In the genomic region with DNA sequence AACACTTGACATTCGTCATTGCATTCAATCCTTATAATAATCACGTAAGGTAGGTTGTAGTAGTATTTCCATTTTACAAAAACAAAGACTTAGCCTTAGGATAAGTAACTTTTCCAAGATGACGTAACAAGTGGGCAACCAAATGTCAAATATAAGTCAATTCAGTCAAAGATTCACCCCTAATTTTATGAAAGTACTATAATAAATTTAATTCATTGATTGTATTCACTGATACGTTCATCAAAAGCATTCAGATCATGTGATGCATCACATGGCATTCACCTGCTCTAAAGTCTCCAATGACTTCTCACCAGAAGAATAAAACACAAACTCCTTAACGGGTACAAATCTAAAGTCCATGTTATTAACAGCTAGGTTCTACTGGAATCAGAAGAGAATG, we compare ENCODE assay signal across 1 cellular context.
TF ChIP-seq lines count a peak whose summit lies in the region.

No MANE protein-coding gene starts in this region.

TF ChIP-seq in IMR-90, 13 proteins besides CTCF, POLR2A, EP300 and RAD21:
- peak; percentile 37; the same call in 1 of the 2 replicates for TF ChIP-seq CEBPB (IDR thresholded peaks at IDR 0.05; ENCODE audit: low read depth, low read length)
- TF ChIP-seq, protein P1, sequence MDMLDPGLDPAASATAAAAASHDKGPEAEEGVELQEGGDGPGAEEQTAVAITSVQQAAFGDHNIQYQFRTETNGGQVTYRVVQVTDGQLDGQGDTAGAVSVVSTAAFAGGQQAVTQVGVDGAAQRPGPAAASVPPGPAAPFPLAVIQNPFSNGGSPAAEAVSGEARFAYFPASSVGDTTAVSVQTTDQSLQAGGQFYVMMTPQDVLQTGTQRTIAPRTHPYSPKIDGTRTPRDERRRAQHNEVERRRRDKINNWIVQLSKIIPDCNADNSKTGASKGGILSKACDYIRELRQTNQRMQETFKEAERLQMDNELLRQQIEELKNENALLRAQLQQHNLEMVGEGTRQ (IDR thresholded peaks at IDR 0.05; ENCODE audit: low read depth, low read length): peak; percentile 88
- no peak for TF ChIP-seq BHLHE40 (IDR thresholded peaks at IDR 0.05; ENCODE audit: low read depth, low read length)
